In genomic region chr11:16816358-16817270, GRCh38 we compare ENCODE assay signal across 1 cellular context.
TF ChIP-seq lines count a peak whose summit lies in the region.

No MANE protein-coding gene starts in this region.

TF ChIP-seq in K562, 482 proteins besides CTCF, POLR2A, EP300 and RAD21:
- TF ChIP-seq ZNF280A (IDR thresholded peaks at IDR 0.05; ENCODE audit: low read depth, partially characterized antibody) (no peak), RBM25 (IDR thresholded peaks at IDR 0.05; ENCODE audit: low read depth, low read length, severe bottlenecking) (peak; percentile 82)
